17 cellular contexts compared by ENCODE assay signal in genomic region chr6:31592396-31592771, GRCh38. TPM values are rescaled to one million over a fixed set of nuclear protein-coding genes. Genes with fewer than 3 reads are reported as not detected.
DNase-seq lines count a peak whose midpoint lies in the region; ATAC-seq and TF ChIP-seq lines count a peak whose summit lies in the region.
"Had no signal": no experiment of that assay in that cellular context is flagged by ENCODE, and none has a peak within 500 bp of the region (broad histone marks: within the 10 kb centered on the region; RNA-seq: fewer than 3 reads in every experiment).

No MANE protein-coding gene starts in this region.

- no peak for TF ChIP-seq CTCF in CD4-positive, alpha-beta T cell (IDR thresholded peaks at IDR 0.05)

- H3K27ac ChIP-seq in CD4-positive, alpha-beta T cell (ENCODE audit: low read depth, low read length): peak overlapping the region; percentile 34
- H3K27ac ChIP-seq: coronary artery, KMS-11, pancreas, WERI-Rb-1 had no signal

- no peaks in the 10 kb centered on the region for H3K9me3 Mint-ChIP-seq in CD4-positive, alpha-beta T cell
- H3K9me3 Mint-ChIP-seq in activated T-helper 1 cell treated with anti-CD3 and anti-CD28 coated beads, Interleukin-12 subunit alpha, Interleukin-12 subunit beta, Interleukin-2, Interleukin-4 antibody, amounts not matched to agents 30 ng/mL and 10 ng/mL and 1 ng/mL, durations not matched to agents 14 hours and 24 hours and 36 hours: no peaks in the 10 kb centered on the region
- H3K9me3 Mint-ChIP-seq in naive B cell: no peaks in the 10 kb centered on the region

- no peaks in the 10 kb centered on the region for H3K27me3 Mint-ChIP-seq in CD4-positive, alpha-beta T cell
- H3K27me3 Mint-ChIP-seq in activated T-helper 1 cell treated with anti-CD3 and anti-CD28 coated beads, Interleukin-12 subunit alpha, Interleukin-12 subunit beta, Interleukin-2, Interleukin-4 antibody, amounts not matched to agents 30 ng/mL and 10 ng/mL and 1 ng/mL, durations not matched to agents 14 hours and 24 hours and 36 hours (ENCODE audit: insufficient read depth): no peaks in the 10 kb centered on the region
- H3K27me3 Mint-ChIP-seq in naive B cell: no peaks in the 10 kb centered on the region

- DNase-seq in CD4-positive, alpha-beta T cell: no peak
- no peak for DNase-seq in activated T-helper 1 cell treated with anti-CD3 and anti-CD28 coated beads, Interleukin-12 subunit alpha, Interleukin-12 subunit beta, Interleukin-2, Interleukin-4 antibody, amounts not matched to agents 30 ng/mL and 10 ng/mL and 1 ng/mL, durations not matched to agents 14 hours and 24 hours and 36 hours (ENCODE audit: low spot score)
- no peak for DNase-seq in naive B cell
- DNase-seq in OCI-M1 (lab: John Stamatoyannopoulos, UW): no peak
- no peak for DNase-seq in midbrain (lab: John Stamatoyannopoulos, UW)
- DNase-seq in stimulated activated CD4-positive, alpha-beta T cell treated with anti-CD3 and anti-CD28 coated beads, Interleukin-1b, Interleukin-23, amount 100 ng/mL, for 48 hours: no peak
- no peak for DNase-seq in NCI-H345 (lab: John Stamatoyannopoulos, UW)
- DNase-seq: C1 segment of cervical spinal cord, islet precursor cell, NCI-H1417, NCI-H510A, pancreas, WERI-Rb-1 had no signal

- peak overlapping the region; percentile 81 for H3K27ac Mint-ChIP-seq in CD4-positive, alpha-beta T cell
- H3K27ac Mint-ChIP-seq in activated T-helper 1 cell treated with anti-CD3 and anti-CD28 coated beads, Interleukin-12 subunit alpha, Interleukin-12 subunit beta, Interleukin-2, Interleukin-4 antibody, amounts not matched to agents 30 ng/mL and 10 ng/mL and 1 ng/mL, durations not matched to agents 14 hours and 24 hours and 36 hours: peak overlapping the region; percentile 80
- peak overlapping the region; percentile 85 to 98 (median 95) for H3K27ac Mint-ChIP-seq in naive B cell

- CTCF ChIA-PET in CD4-positive, alpha-beta T cell (lab: Charles Lee): interaction anchor here (1.3 to 8.1 kb wide), 3 partner anchors 11 to 43 kb away, joined by 4 to 353 read pairs (median 284); partner anchors contain the start of genes ATP6V1G2, LST1, LTB and NFKBIL1

- H3K27me3 ChIP-seq in CD4-positive, alpha-beta T cell (ENCODE audit: control insufficient read depth, insufficient read depth, low read length): no peaks in the 10 kb centered on the region
- H3K27me3 ChIP-seq: pancreas had no signal

- H3K9me3 ChIP-seq in CD4-positive, alpha-beta T cell (ENCODE audit: control insufficient read depth, low read length): no peaks in the 10 kb centered on the region
- H3K9me3 ChIP-seq: pancreas had no signal

- intact Hi-C loops in CD4-positive, alpha-beta T cell (cut with DNase I, micrococcal nuclease): no loop called here
- intact Hi-C loops in activated T-helper 1 cell treated with anti-CD3 and anti-CD28 coated beads, Interleukin-12 subunit alpha, Interleukin-12 subunit beta, Interleukin-2, Interleukin-4 antibody, amounts not matched to agents 30 ng/mL and 10 ng/mL and 1 ng/mL, durations not matched to agents 14 hours and 24 hours and 36 hours (cut with micrococcal nuclease): loop anchor here (10.0 kb wide), 1 partner anchor 188 kb away; the partner anchor contains the start of gene MICA

- H3K4me3 Mint-ChIP-seq in CD4-positive, alpha-beta T cell: peak overlapping the region; percentile 6
- peak overlapping the region; percentile 62 for H3K4me3 Mint-ChIP-seq in activated T-helper 1 cell treated with anti-CD3 and anti-CD28 coated beads, Interleukin-12 subunit alpha, Interleukin-12 subunit beta, Interleukin-2, Interleukin-4 antibody, amounts not matched to agents 30 ng/mL and 10 ng/mL and 1 ng/mL, durations not matched to agents 14 hours and 24 hours and 36 hours
- H3K4me3 Mint-ChIP-seq in naive B cell: peak overlapping the region; percentile 73 to 91 (median 84)

- no peaks in the 10 kb centered on the region for H3K36me3 Mint-ChIP-seq in CD4-positive, alpha-beta T cell (ENCODE audit: low read depth)
- H3K36me3 Mint-ChIP-seq in activated T-helper 1 cell treated with anti-CD3 and anti-CD28 coated beads, Interleukin-12 subunit alpha, Interleukin-12 subunit beta, Interleukin-2, Interleukin-4 antibody, amounts not matched to agents 30 ng/mL and 10 ng/mL and 1 ng/mL, durations not matched to agents 14 hours and 24 hours and 36 hours (ENCODE audit: low read depth): peaks cover 17% of the 10 kb centered on the region
- peaks cover 5 to 8% of the 10 kb centered on the region in 2 donors for H3K36me3 Mint-ChIP-seq in naive B cell

- peaks cover 53% of the 10 kb centered on the region for H3K4me1 Mint-ChIP-seq in CD4-positive, alpha-beta T cell (ENCODE audit: low read depth)
- H3K4me1 Mint-ChIP-seq in activated T-helper 1 cell treated with anti-CD3 and anti-CD28 coated beads, Interleukin-12 subunit alpha, Interleukin-12 subunit beta, Interleukin-2, Interleukin-4 antibody, amounts not matched to agents 30 ng/mL and 10 ng/mL and 1 ng/mL, durations not matched to agents 14 hours and 24 hours and 36 hours (ENCODE audit: low read depth): peaks cover 64% of the 10 kb centered on the region
- peaks cover 45 to 92% (median 70%) of the 10 kb centered on the region in 3 donors for H3K4me1 Mint-ChIP-seq in naive B cell

- no peak for ATAC-seq in CD4-positive, alpha-beta T cell (ENCODE audit: poor library complexity)
- ATAC-seq in GM19043 (IDR thresholded peaks at IDR 0.05; ENCODE audit: low read depth, unreplicated experiment) (peak; percentile 28), naive B cell (ENCODE audit: low read depth in 2 of 2) (peak in 1 of 2 donors; percentile 2)
- ATAC-seq: pancreas had no signal

- POLR2A ChIA-PET in CD4-positive, alpha-beta T cell (lab: Charles Lee): interaction anchor here (1.1 to 29.8 kb wide), 4 partner anchors 21 to 51 kb away, joined by 4 to 1160 read pairs (median 14); partner anchors contain the start of genes DDX39B, LST1, LTA and LTB

RNA-seq across cellular contexts. Expression of gene NCR3, which starts 0.4 kb away (rescaled TPM):
- 1 to 10 TPM; 2.3 to 2.6 TPM for total RNA-seq in CD4-positive, alpha-beta T cell
- 19.1 and 20.3 TPM in 2 replicates for total RNA-seq in activated T-helper 1 cell treated with anti-CD3 and anti-CD28 coated beads, Interleukin-12 subunit alpha, Interleukin-12 subunit beta, Interleukin-2, Interleukin-4 antibody, amounts not matched to agents 30 ng/mL and 10 ng/mL and 1 ng/mL, durations not matched to agents 14 hours and 24 hours and 36 hours
- polyA plus RNA-seq in naive B cell (ENCODE audit: low read depth in 6 of 6): 100 to 1,000 TPM in 5 of 6 donors, 10 to 100 TPM in 1; 84.4 to 158 (median 108) TPM
- total RNA-seq: mesenteric fat pad had no signal
- polyA plus RNA-seq: pancreas had no signal

RNA-seq across cellular contexts. Expression of gene LST1, which starts 6.3 kb away (rescaled TPM):
- total RNA-seq in CD4-positive, alpha-beta T cell: 10 to 100 TPM in 1 of 2 experiments, 1 to 10 TPM in 1; 8.9 to 10.3 TPM
- 63.0 and 66.6 TPM in 2 replicates for total RNA-seq in activated T-helper 1 cell treated with anti-CD3 and anti-CD28 coated beads, Interleukin-12 subunit alpha, Interleukin-12 subunit beta, Interleukin-2, Interleukin-4 antibody, amounts not matched to agents 30 ng/mL and 10 ng/mL and 1 ng/mL, durations not matched to agents 14 hours and 24 hours and 36 hours
- 10 to 100 TPM; 28.2 to 78.2 (median 35.2) TPM for polyA plus RNA-seq in naive B cell (ENCODE audit: low read depth in 6 of 6)

RNA-seq across cellular contexts. Expression of gene LTB, which starts 10.2 kb away (rescaled TPM):
- 100 to 1,000 TPM; 239 to 244 TPM for total RNA-seq in CD4-positive, alpha-beta T cell
- 270 and 277 TPM in 2 replicates for total RNA-seq in activated T-helper 1 cell treated with anti-CD3 and anti-CD28 coated beads, Interleukin-12 subunit alpha, Interleukin-12 subunit beta, Interleukin-2, Interleukin-4 antibody, amounts not matched to agents 30 ng/mL and 10 ng/mL and 1 ng/mL, durations not matched to agents 14 hours and 24 hours and 36 hours
- 1,000 to 10,000 TPM; 1,940 to 3,141 (median 2,206) TPM for polyA plus RNA-seq in naive B cell (ENCODE audit: low read depth in 6 of 6)

RNA-seq across cellular contexts. Expression of gene TNF, which starts 17.0 kb away (rescaled TPM):
- 10 to 100 TPM; 33.1 to 34.2 TPM for total RNA-seq in CD4-positive, alpha-beta T cell
- 427 and 430 TPM in 2 replicates for total RNA-seq in activated T-helper 1 cell treated with anti-CD3 and anti-CD28 coated beads, Interleukin-12 subunit alpha, Interleukin-12 subunit beta, Interleukin-2, Interleukin-4 antibody, amounts not matched to agents 30 ng/mL and 10 ng/mL and 1 ng/mL, durations not matched to agents 14 hours and 24 hours and 36 hours
- 1 to 10 TPM; 1.1 to 5.2 (median 2.6) TPM for polyA plus RNA-seq in naive B cell (ENCODE audit: low read depth in 6 of 6)

RNA-seq across cellular contexts. Expression of gene LTA, which starts 20.3 kb away (rescaled TPM):
- total RNA-seq in CD4-positive, alpha-beta T cell: 10 to 100 TPM; 15.4 to 16.7 TPM
- total RNA-seq in activated T-helper 1 cell treated with anti-CD3 and anti-CD28 coated beads, Interleukin-12 subunit alpha, Interleukin-12 subunit beta, Interleukin-2, Interleukin-4 antibody, amounts not matched to agents 30 ng/mL and 10 ng/mL and 1 ng/mL, durations not matched to agents 14 hours and 24 hours and 36 hours: 1,021 and 1,078 TPM in 2 replicates
- polyA plus RNA-seq in naive B cell (ENCODE audit: low read depth in 6 of 6): 10 to 100 TPM in 5 of 6 donors, 1 to 10 TPM in 1; 6.6 to 26.0 (median 19.4) TPM
- total RNA-seq: mesenteric fat pad had no signal

Comparison
In these comparisons a context has a peak if more than half of its experiments do, and no peak if none do; other contexts are left out.
1. H3K4me3 Mint-ChIP-seq: peak in every context shown above with its lines; median percentile 84 in naive B cell; 62 in activated T-helper 1 cell treated with anti-CD3 and anti-CD28 coated beads, Interleukin-12 subunit alpha, Interleukin-12 subunit beta, Interleukin-2, Interleukin-4 antibody, amounts not matched to agents 30 ng/mL and 10 ng/mL and 1 ng/mL, durations not matched to agents 14 hours and 24 hours and 36 hours; 6 in CD4-positive, alpha-beta T cell.